In genomic region chr3:195255176-195255500, GRCh38 we compare ENCODE assay signal across 13 cellular contexts.
"Had no signal": no experiment of that assay in that cellular context is flagged by ENCODE, and none has a peak within 500 bp of the region (broad histone marks: within the 10 kb centered on the region; RNA-seq: fewer than 3 reads in every experiment).

No MANE protein-coding gene starts in this region.

- H3K27ac ChIP-seq: right lobe of liver, SJCRH30 had no signal

- ATAC-seq: left cardiac atrium, right lobe of liver had no signal

- H3K9me3 ChIP-seq: esophagus muscularis mucosa, right lobe of liver, SJCRH30, transverse colon had no signal

- H3K36me3 ChIP-seq: right lobe of liver, SJCRH30, transverse colon had no signal

- H3K4me3 ChIP-seq: dorsolateral prefrontal cortex, esophagus muscularis mucosa, right lobe of liver, SJCRH30, transverse colon had no signal

- DNase-seq: activated CD4-positive, alpha-beta T cell treated with anti-CD3 and anti-CD28 coated beads, Interleukin-2, amount 10 ng/mL, durations not matched to agents 7 days and 5 days; activated gamma-delta T cell treated with Interleukin-2 at 50 U/mL for 16 hours; activated naive CD8-positive, alpha-beta T cell treated with anti-CD3 and anti-CD28 coated beads, Interleukin-2, amount 10 ng/mL, durations not matched to agents 7 days and 5 days; left cardiac atrium; mammary epithelial cell; SJCRH30; stimulated activated CD4-positive, alpha-beta T cell treated with anti-CD3 and anti-CD28 coated beads, Interleukin-2, amount 100 ng/mL, for 24 hours; stimulated activated naive CD4-positive, alpha-beta T cell; substantia nigra; transverse colon had no signal

- H3K27me3 ChIP-seq: dorsolateral prefrontal cortex, esophagus muscularis mucosa, right lobe of liver, SJCRH30, transverse colon had no signal
